Comparison of ENCODE assay signal across 8 cellular contexts in the genomic region with DNA sequence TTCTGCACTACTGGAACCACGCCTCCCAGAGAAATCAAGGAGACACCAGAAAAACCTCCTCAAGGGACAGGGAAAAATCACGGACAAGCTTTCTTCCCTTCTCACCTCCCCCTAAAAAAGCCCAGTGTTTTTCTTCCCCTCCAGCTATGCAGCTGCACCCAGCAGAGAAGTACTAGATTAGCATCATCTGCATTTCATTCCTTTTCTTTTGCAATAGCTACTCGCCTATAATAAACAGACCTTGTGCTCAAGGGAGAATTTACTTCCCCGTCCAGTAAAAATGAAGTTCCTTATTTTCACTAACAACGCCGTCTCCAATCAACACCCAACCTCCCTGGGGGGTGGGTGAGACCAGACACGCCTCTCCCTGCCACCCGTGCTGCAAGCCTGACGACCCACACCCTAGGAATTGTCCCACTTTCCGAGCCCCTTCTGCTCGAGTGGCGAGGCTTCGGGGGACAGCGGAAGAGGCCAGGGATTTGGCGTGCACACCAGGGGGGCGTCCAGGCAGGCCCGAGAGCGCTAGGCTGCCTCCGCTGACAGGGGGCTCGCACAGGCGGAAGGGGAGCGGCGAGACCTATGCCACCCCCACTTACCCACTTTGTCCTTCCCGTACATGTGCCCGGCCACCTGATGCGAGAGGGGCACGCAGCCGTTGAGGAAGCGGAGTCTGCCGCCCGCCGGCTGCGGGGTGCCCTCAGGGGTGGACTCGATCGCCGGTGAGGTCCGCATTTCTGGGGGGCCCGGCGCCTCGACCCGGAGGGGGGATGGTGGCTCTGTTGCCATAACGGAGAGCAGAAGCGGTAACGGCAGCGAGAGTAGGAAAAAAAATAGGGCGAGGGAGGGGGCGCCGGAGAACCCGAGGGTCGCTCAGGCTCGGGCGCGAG. TPM values are rescaled to one million over a fixed set of nuclear protein-coding genes. Genes with fewer than 3 reads are reported as not detected.
DNase-seq lines count a peak whose midpoint lies in the region; ATAC-seq, FAIRE-seq and TF ChIP-seq lines count a peak whose summit lies in the region.

No MANE protein-coding gene starts in this region.

- H3K79me2 ChIP-seq in K562 (ENCODE audit: control insufficient read depth, insufficient read depth, low read length) = peaks cover 77% of the 10 kb centered on the region

- H3K4me3 Mint-ChIP-seq in T-cell = peak overlapping the region; percentile 96 to 99 (median 97)

- POLR2A ChIA-PET in T-cell (lab: Charles Lee) (interaction anchor here in 1 of 2 donors (0.7 kb wide), 1 partner anchor 117 kb away, joined by 3 read pairs; no protein-coding TSS in a partner anchor), K562 (lab: Yijun Ruan, JAX) (interaction anchor here (0.5 to 0.9 kb wide), 3 partner anchors 14 to 62 kb away, joined by 3 to 4 read pairs (median 3); no protein-coding TSS in a partner anchor)

- peaks cover 10% of the 10 kb centered on the region; the same call in 2 of the 3 replicates for H3K36me3 ChIP-seq in K562 (ENCODE audit: control insufficient read depth, insufficient read depth, low read length)

- no peaks in the 10 kb centered on the region for H3K27me3 ChIP-seq in K562 (ENCODE audit: control insufficient read depth in 2 of 2, insufficient read depth in 2 of 2, low read length in 2 of 2)

- H3K27ac ChIP-seq in K562 (ENCODE audit: extremely low read depth, low read depth, low read length) = peak overlapping the region; percentile 85

- intact Hi-C loops in K562 (cut with micrococcal nuclease) = loop anchor here (5.0 kb wide), 2 partner anchors 90 to 1905 kb away; a partner anchor contains a TSS

- DNase-seq in AG09309 (ENCODE audit: low read depth) (no peak), HK-2 (ENCODE audit: unreplicated experiment) (peak; percentile 54), T-cell (peak in 31 of 34 experiments; percentile 6 to 60 (median 24)), K562 (ENCODE audit: extremely low read depth in 1 of 4, low spot score in 3 of 4) (peak; percentile 23 to 61 (median 36)), hippocampal formation (lab: John Stamatoyannopoulos, UW) (peak; percentile 42 to 59), putamen (ENCODE audit: low spot score) (peak; percentile 39)

- H3K9me3 ChIP-seq in K562 (replicated peaks; ENCODE audit: control insufficient read depth, insufficient read depth, low read depth, low read length) = no peaks in the 10 kb centered on the region

- H3K4me1 Mint-ChIP-seq in T-cell = peaks cover 50 to 57% (median 56%) of the 10 kb centered on the region in 3 donors

- no peak for TF ChIP-seq CTCF in AG09309 (IDR thresholded peaks at IDR 0.05; ENCODE audit: control insufficient read depth, insufficient read depth, low read depth, low read length, missing control alignments)
- TF ChIP-seq CTCF in K562 (IDR thresholded peaks at IDR 0.05 in 2 of 3, conservative IDR thresholded peaks at IDR 0.05 in 1 of 3; ENCODE audit: insufficient read depth in 2 of 3, low read depth in 1 of 3, low read length in 3 of 3) = no peak

- TF ChIP-seq EP300 in K562 (IDR thresholded peaks at IDR 0.05; ENCODE audit: low read length) = no peak

- BruUV-seq in K562 (replicated peaks; lab: Mats Ljungman, UMichigan) = no TSS peak

- H3K4me3 ChIP-seq in AG09309 (ENCODE audit: control insufficient read depth, low read depth, low read length) (peak overlapping the region; percentile 97), K562 (peak overlapping the region; percentile 71)

- H4K20me1 ChIP-seq in K562 (replicated peaks; ENCODE audit: control insufficient read depth, insufficient read depth, low read length) = no peaks in the 10 kb centered on the region

- H3K9me1 ChIP-seq in K562 (ENCODE audit: control insufficient read depth, insufficient read depth, low read length) = no peaks in the 10 kb centered on the region

- in situ Hi-C loops in K562 (cut with MboI) = no loop called here

- WGBS in K562 (ENCODE audit: insufficient coverage, low coverage, missing lambda C conversion rate) = under 1% methylated on average over 52 of the region's 53 CpGs

- no peak for TF ChIP-seq POLR2A in K562 (conservative IDR thresholded peaks at IDR 0.05)

- CTCF ChIA-PET in T-cell (lab: Charles Lee) = no interaction called here
- CTCF ChIA-PET in K562 (lab: Yijun Ruan, JAX; ENCODE audit: low intra/inter-chr PET ratio) = no interaction called here

- H3K4me1 ChIP-seq in K562 (replicated peaks in 1 of 2; ENCODE audit: control insufficient read depth in 2 of 2, insufficient read depth in 2 of 2, low read length in 2 of 2) = peaks cover 7 to 21% of the 10 kb centered on the region in 2 experiments; a peak in 3 of 5 replicates

- peak overlapping the region; percentile 88 to 91 for H3K27ac Mint-ChIP-seq in T-cell

- no peaks in the 10 kb centered on the region for H3K27me3 Mint-ChIP-seq in T-cell

- FAIRE-seq in K562 (lab: Jason Lieb, UNC) = peak; percentile 37

- ATAC-seq in GM19035 (IDR thresholded peaks at IDR 0.05; ENCODE audit: unreplicated experiment) (peak; percentile 12), T-cell (replicated peaks in 1 of 4) (peak; percentile 1 to 9 (median 6)), K562 (peak; percentile 5), GM21576 (IDR thresholded peaks at IDR 0.05; ENCODE audit: unreplicated experiment) (no peak)

- no peak for TF ChIP-seq RAD21 in K562 (CRISPR knock-in tag; conservative IDR thresholded peaks at IDR 0.05 in 1 of 2, IDR thresholded peaks at IDR 0.05 in 1 of 2)

- H3K9me3 Mint-ChIP-seq in T-cell = no peaks in the 10 kb centered on the region

- no peaks in the 10 kb centered on the region for H3K36me3 Mint-ChIP-seq in T-cell

- peak overlapping the region; percentile 88 for H2AFZ ChIP-seq in K562 (ENCODE audit: low read depth, low read length)

- H3K9ac ChIP-seq in K562 (ENCODE audit: insufficient read depth in 1 of 2, low read depth in 2 of 2, low read length in 2 of 2) = peak overlapping the region; percentile 58 to 96

- H3K4me2 ChIP-seq in K562 (ENCODE audit: insufficient read depth, low read length) = peak overlapping the region; percentile 95

TF ChIP-seq in K562, 482 proteins besides CTCF, POLR2A, EP300 and RAD21 (continues in another document):
- TF ChIP-seq, protein P1, sequence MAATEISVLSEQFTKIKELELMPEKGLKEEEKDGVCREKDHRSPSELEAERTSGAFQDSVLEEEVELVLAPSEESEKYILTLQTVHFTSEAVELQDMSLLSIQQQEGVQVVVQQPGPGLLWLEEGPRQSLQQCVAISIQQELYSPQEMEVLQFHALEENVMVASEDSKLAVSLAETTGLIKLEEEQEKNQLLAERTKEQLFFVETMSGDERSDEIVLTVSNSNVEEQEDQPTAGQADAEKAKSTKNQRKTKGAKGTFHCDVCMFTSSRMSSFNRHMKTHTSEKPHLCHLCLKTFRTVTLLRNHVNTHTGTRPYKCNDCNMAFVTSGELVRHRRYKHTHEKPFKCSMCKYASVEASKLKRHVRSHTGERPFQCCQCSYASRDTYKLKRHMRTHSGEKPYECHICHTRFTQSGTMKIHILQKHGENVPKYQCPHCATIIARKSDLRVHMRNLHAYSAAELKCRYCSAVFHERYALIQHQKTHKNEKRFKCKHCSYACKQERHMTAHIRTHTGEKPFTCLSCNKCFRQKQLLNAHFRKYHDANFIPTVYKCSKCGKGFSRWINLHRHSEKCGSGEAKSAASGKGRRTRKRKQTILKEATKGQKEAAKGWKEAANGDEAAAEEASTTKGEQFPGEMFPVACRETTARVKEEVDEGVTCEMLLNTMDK (IDR thresholded peaks at IDR 0.05; ENCODE audit: borderline replicate concordance, insufficient read depth, low read depth, low read length, poor library complexity, severe bottlenecking) = no peak
- TF ChIP-seq EGR1 (conservative IDR thresholded peaks at IDR 0.05) = no peak

RNA-seq across cellular contexts. Expression of a gene that starts 0.6 kb away (rescaled TPM):
- total RNA-seq in T-cell (1 to 10 TPM; 3.7 to 5.3 (median 4.3) TPM), K562 (2014; rRNA removed) (2.5 and 2.6 TPM in 2 replicates), K562 (2014; rRNA removed; fragmentation: Illumina TruSeq; extraction: Trizol) (4.2 and 4.9 TPM in 2 replicates), K562 (2015; rRNA removed; fragmentation: Illumina TruSeq; extraction: Trizol) (4.4 and 4.8 TPM in 2 replicates), K562 (2021) (3.5 and 3.6 TPM in 2 replicates)
- 1.6 and 5.9 TPM in 2 replicates for total RNA-seq in K562 (2011; cell fraction: chromatin; rRNA removed; ENCODE audit: low replicate concordance)
- total RNA-seq in K562 (2011; cell fraction: nucleolus; rRNA removed) = 0.83 and 1.6 TPM in 2 replicates
- total RNA-seq in K562 (2011; cell fraction: nucleoplasm; rRNA removed) = 2.6 and 3.9 TPM in 2 replicates
- polyA plus RNA-seq in K562 (2011; rRNA removed) (1.7 and 2.7 TPM in 2 replicates), K562 (2014; fragmentation: Illumina TruSeq; extraction: Trizol) (2.6 and 2.8 TPM in 2 replicates), K562 (2014; fragmentation: Nextera tagmentation; extraction: Ambion mirVana) (1 to 10 TPM in 1 of 2 experiments, under 1 TPM in 1; 0.98 to 1.6 TPM), K562 (2014; rRNA removed) (1.4 and 1.6 TPM in 2 replicates)
- polyA plus RNA-seq in K562 (2011; cell fraction: cytosol; rRNA removed) = 0.60 and 0.78 TPM in 2 replicates
- polyA plus RNA-seq in K562 (2011; cell fraction: nucleus; rRNA removed) = 0.82 and 1.0 TPM in 2 replicates
- 2.3 TPM in 2 replicates for polyA plus RNA-seq in K562 (2012)
- polyA minus RNA-seq in K562 (2011; rRNA and poly(A)+ RNA removed) = 4.7 TPM in 2 replicates
- 2.0 and 2.2 TPM in 2 replicates for polyA minus RNA-seq in K562 (2011; cell fraction: cytosol; rRNA and poly(A)+ RNA removed)
- 3.1 and 4.3 TPM in 2 replicates for polyA minus RNA-seq in K562 (2011; cell fraction: nucleus; rRNA and poly(A)+ RNA removed)

RNA-seq across cellular contexts. Expression of a gene that starts 1.9 kb away (rescaled TPM):
- total RNA-seq in T-cell = 10 to 100 TPM in 3 of 5 donors, 1 to 10 TPM in 2; 6.3 to 11.3 (median 10.3) TPM
- 8.9 and 14.9 TPM in 2 replicates for total RNA-seq in K562 (2011; cell fraction: chromatin; rRNA removed; ENCODE audit: low replicate concordance)
- total RNA-seq in K562 (2011; cell fraction: nucleolus; rRNA removed) = 8.4 and 9.3 TPM in 2 replicates
- 10.0 and 15.1 TPM in 2 replicates for total RNA-seq in K562 (2011; cell fraction: nucleoplasm; rRNA removed)
- 35.8 and 42.3 TPM in 2 replicates for total RNA-seq in K562 (2014; rRNA removed)
- total RNA-seq in K562 (2014; rRNA removed; fragmentation: Illumina TruSeq; extraction: Trizol) = 118 and 129 TPM in 2 replicates
- 115 and 129 TPM in 2 replicates for total RNA-seq in K562 (2015; rRNA removed; fragmentation: Illumina TruSeq; extraction: Trizol)
- total RNA-seq in K562 (2021) = 82.7 and 97.1 TPM in 2 replicates
- 108 and 156 TPM in 2 replicates for polyA plus RNA-seq in K562 (2011; rRNA removed)
- polyA plus RNA-seq in K562 (2011; cell fraction: cytosol; rRNA removed) = 21.2 and 32.9 TPM in 2 replicates
- 17.1 and 32.1 TPM in 2 replicates for polyA plus RNA-seq in K562 (2011; cell fraction: nucleus; rRNA removed)
- 51.7 and 82.4 TPM in 2 replicates for polyA plus RNA-seq in K562 (2012)
- 102 and 115 TPM in 2 replicates for polyA plus RNA-seq in K562 (2014; fragmentation: Illumina TruSeq; extraction: Trizol)
- polyA plus RNA-seq in K562 (2014; fragmentation: Nextera tagmentation; extraction: Ambion mirVana) = 100 to 1,000 TPM; 308 to 342 TPM
- 68.1 and 71.0 TPM in 2 replicates for polyA plus RNA-seq in K562 (2014; rRNA removed)
- polyA minus RNA-seq in K562 (2011; rRNA and poly(A)+ RNA removed) = 36.3 and 44.9 TPM in 2 replicates
- 8.9 and 24.4 TPM in 2 replicates for polyA minus RNA-seq in K562 (2011; cell fraction: cytosol; rRNA and poly(A)+ RNA removed)
- 6.5 and 8.2 TPM in 2 replicates for polyA minus RNA-seq in K562 (2011; cell fraction: nucleus; rRNA and poly(A)+ RNA removed)
